ENCODE assay signal across 29 cellular contexts in the genomic region with DNA sequence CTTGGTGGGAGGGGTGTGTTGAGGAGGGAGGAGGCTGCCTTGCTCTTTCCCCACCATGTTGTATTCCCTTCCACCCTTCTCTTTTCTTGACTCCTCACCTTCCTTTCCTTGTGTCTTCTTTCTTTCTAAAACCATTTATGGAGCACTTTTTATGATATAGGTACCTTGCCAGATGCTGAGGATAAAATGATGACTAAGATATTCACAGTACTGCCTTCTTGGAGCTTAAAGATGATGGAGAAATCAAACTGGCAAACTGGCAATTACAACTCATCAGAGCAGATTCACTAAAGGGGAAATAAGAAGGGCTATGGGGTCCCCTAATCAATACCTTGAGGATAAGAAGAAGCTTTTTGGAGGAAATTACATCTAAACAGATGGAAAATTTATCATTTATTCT.
"Had no signal": no experiment of that assay in that cellular context is flagged by ENCODE, and none has a peak within 500 bp of the region (broad histone marks: within the 10 kb centered on the region; RNA-seq: fewer than 3 reads in every experiment).

No MANE protein-coding gene starts in this region.

- H3K27ac ChIP-seq: ovary, parathyroid adenoma, psoas muscle, skin epidermis, spleen, suprapubic skin, testis, tibial artery, transverse colon, upper lobe of right lung, uterus had no signal

- H3K9me3 ChIP-seq: ovary, psoas muscle, suprapubic skin, testis, tibial artery, transverse colon, upper lobe of right lung, uterus had no signal

- H3K36me3 ChIP-seq: ovary, spleen, suprapubic skin, tibial artery, transverse colon, upper lobe of right lung, uterus had no signal

- DNase-seq: naive thymus-derived CD8-positive, alpha-beta T cell; nephron progenitor cell; occipital lobe; ovary; posterior cingulate gyrus; psoas muscle; right cardiac atrium; spleen; stimulated activated CD4-positive, alpha-beta T cell treated with anti-CD3 and anti-CD28 coated beads, Interleukin-12 subunit alpha, Interleukin-12 subunit beta, amount 100 ng/mL, for 4 hours; stimulated activated CD4-positive, alpha-beta T cell treated with anti-CD3 and anti-CD28 coated beads, Interleukin-1b, Interleukin-23, amount 100 ng/mL, for 48 hours; stimulated activated CD4-positive, alpha-beta T cell treated with anti-CD3 and anti-CD28 coated beads, Interleukin-4, amount 100 ng/mL, for 1 hour; stimulated activated CD4-positive, alpha-beta T cell treated with anti-CD3 and anti-CD28 coated beads, Interleukin-4, amount 100 ng/mL, for 4 hours; stimulated activated CD8-positive, alpha-beta memory T cell treated with anti-CD3 and anti-CD28 coated beads, Interleukin-4, amount 100 ng/mL, for 48 hours; stimulated activated naive CD4-positive, alpha-beta T cell; stimulated activated naive CD8-positive, alpha-beta T cell treated with anti-CD3 and anti-CD28 coated beads, Interleukin-15, amount 100 ng/mL, for 72 hours; stimulated activated naive CD8-positive, alpha-beta T cell treated with anti-CD3 and anti-CD28 coated beads, Interleukin-15, Interleukin-2, amounts not matched to agents 100 U/mL and 50 U/mL, for 24 hours; substantia nigra; testis; tibial artery; transverse colon; upper lobe of right lung; uterus had no signal

- H3K27me3 ChIP-seq: ovary, spleen, suprapubic skin, testis, tibial artery, transverse colon, upper lobe of right lung, uterus had no signal

- H3K79me2 ChIP-seq: parathyroid adenoma had no signal

- H2AFZ ChIP-seq: parathyroid adenoma had no signal

- ATAC-seq: naive thymus-derived CD8-positive, alpha-beta T cell; natural killer cell treated with Interleukin-12 subunit alpha and Interleukin-12 subunit beta and Interleukin-15 and Interleukin-18, amount 100 ng/mL, for 72 hours; psoas muscle; right cardiac atrium; sciatic nerve; stimulated activated memory B cell treated with anti-CD40 and anti-IgM and Interleukin-4, amounts not matched to agents 10 μg/mL and 1 μg/mL and 100 μg/mL, for 72 hours; stimulated activated naive CD8-positive, alpha-beta T cell treated with anti-CD3 and anti-CD28 coated beads, Interleukin-15, amount 100 ng/mL, for 72 hours; stimulated activated naive CD8-positive, alpha-beta T cell treated with anti-CD3 and anti-CD28 coated beads, Interleukin-15, Interleukin-2, amounts not matched to agents 100 U/mL and 50 U/mL, for 24 hours; upper lobe of right lung had no signal

- H3K4me2 ChIP-seq: smooth muscle cell had no signal

- H3K9ac ChIP-seq: parathyroid adenoma had no signal

- H3K4me3 ChIP-seq: ovary, psoas muscle, skin epidermis, smooth muscle cell, spleen, suprapubic skin, testis, tibial artery, transverse colon, upper lobe of right lung, uterus had no signal

- H3K4me1 ChIP-seq: parathyroid adenoma, psoas muscle, spleen, suprapubic skin, testis, tibial artery, transverse colon, upper lobe of right lung, uterus had no signal
